ENCODE assay signal across 11 cellular contexts in the genomic region with DNA sequence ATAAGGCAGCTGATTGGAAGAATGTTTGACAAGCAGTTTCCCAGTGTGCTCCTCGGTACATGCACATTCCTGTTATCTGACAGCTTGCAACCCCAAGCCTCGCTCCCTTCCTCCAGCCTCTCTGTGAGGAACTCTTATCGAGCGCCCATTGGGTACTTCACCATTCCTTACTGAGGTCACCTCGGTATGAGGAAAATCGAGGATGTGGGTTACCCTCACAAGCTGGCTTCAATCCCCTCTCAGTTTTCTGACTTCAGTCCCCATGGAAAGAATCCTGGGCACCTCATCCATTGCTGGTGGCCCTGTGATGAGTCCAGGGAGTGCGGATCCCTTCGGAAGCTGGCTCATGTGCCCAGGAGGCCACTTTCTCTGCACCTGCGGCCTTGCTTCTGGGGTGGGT. TPM values are rescaled to one million over a fixed set of nuclear protein-coding genes. Genes with fewer than 3 reads are reported as not detected.
"Had no signal": no experiment of that assay in that cellular context is flagged by ENCODE, and none has a peak within 500 bp of the region (broad histone marks: within the 10 kb centered on the region; RNA-seq: fewer than 3 reads in every experiment).

No MANE protein-coding gene starts in this region.

- H3K9me3 Mint-ChIP-seq: stimulated activated naive CD8-positive, alpha-beta T cell treated with anti-CD3 and anti-CD28 coated beads, Interleukin-15, Interleukin-2, amounts not matched to agents 100 ng/mL and 50 ng/mL, for 24 hours had no signal

- H3K36me3 ChIP-seq: adrenal gland, left ventricle myocardium inferior, thoracic aorta, uterus had no signal

- H3K27me3 ChIP-seq: adrenal gland, body of pancreas, uterus had no signal

- ATAC-seq: body of pancreas had no signal

- H3K4me3 ChIP-seq: adrenal gland, body of pancreas, left ventricle myocardium inferior, thoracic aorta, uterus had no signal

- H3K4me1 ChIP-seq: adrenal gland, body of pancreas, uterus had no signal

- H3K27ac ChIP-seq: adrenal gland, body of pancreas, left ventricle myocardium inferior, thoracic aorta, uterus had no signal

- H3K4me1 Mint-ChIP-seq: nephron progenitor cell had no signal

- H3K27ac Mint-ChIP-seq: dendritic cell treated with granulocyte-macrophage colony-stimulating factor and Interleukin-4, amounts not matched to agents 40 ng/mL and 50 ng/mL, for 4 days; nephron progenitor cell; stimulated activated naive CD8-positive, alpha-beta T cell treated with anti-CD3 and anti-CD28 coated beads, Interleukin-15, Interleukin-2, amounts not matched to agents 100 ng/mL and 50 ng/mL, for 24 hours had no signal

- H3K9me3 ChIP-seq: adrenal gland, body of pancreas, thoracic aorta, uterus had no signal

- H3K4me3 Mint-ChIP-seq: dendritic cell treated with granulocyte-macrophage colony-stimulating factor and Interleukin-4, amounts not matched to agents 40 ng/mL and 50 ng/mL, for 4 days; nephron progenitor cell; stimulated activated naive CD8-positive, alpha-beta T cell treated with anti-CD3 and anti-CD28 coated beads, Interleukin-15, Interleukin-2, amounts not matched to agents 100 ng/mL and 50 ng/mL, for 24 hours had no signal

- DNase-seq: activated naive CD4-positive, alpha-beta T cell treated with Interleukin-2 at 50 U/mL for 16 hours; adrenal gland; body of pancreas; foreskin melanocyte; left ventricle myocardium inferior; nephron progenitor cell; stimulated activated CD4-positive, alpha-beta T cell treated with anti-CD3 and anti-CD28 coated beads, Interleukin-4, amount 100 ng/mL, for 1 hour; uterus had no signal

- H3K27me3 Mint-ChIP-seq: dendritic cell treated with granulocyte-macrophage colony-stimulating factor and Interleukin-4, amounts not matched to agents 40 ng/mL and 50 ng/mL, for 4 days; stimulated activated naive CD8-positive, alpha-beta T cell treated with anti-CD3 and anti-CD28 coated beads, Interleukin-15, Interleukin-2, amounts not matched to agents 100 ng/mL and 50 ng/mL, for 24 hours had no signal

RNA-seq across cellular contexts. Expression of a gene that starts 17.3 kb away (rescaled TPM):
- total RNA-seq: body of pancreas, left ventricle myocardium inferior, thoracic aorta had no signal
